In the genomic region with DNA sequence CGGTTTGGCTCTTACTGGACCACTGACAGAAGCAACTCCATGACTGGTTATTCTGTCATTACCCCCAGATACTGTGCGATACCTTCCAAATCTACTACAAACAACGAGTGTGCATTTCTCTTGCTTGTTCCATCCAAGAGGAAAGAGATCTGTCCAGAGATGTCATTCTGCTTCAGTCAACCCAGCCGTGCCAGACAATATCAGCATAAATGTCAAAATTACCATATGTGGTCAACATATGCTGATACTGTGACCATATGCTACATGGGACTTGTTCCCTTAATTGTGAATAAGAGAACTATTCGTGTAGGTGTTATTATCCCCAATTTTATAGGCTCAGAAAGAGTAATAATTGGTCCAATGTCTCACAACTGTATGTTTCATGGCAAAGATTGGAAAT, we compare ENCODE assay signal across 20 cellular contexts.
"Had no signal": no experiment of that assay in that cellular context is flagged by ENCODE, and none has a peak within 500 bp of the region (broad histone marks: within the 10 kb centered on the region; RNA-seq: fewer than 3 reads in every experiment).

No MANE protein-coding gene starts in this region.

- H3K27ac Mint-ChIP-seq: natural killer cell; stimulated activated memory B cell treated with anti-CD40 and anti-IgM and Interleukin-4, amounts not matched to agents 10 μg/mL and 1 μg/mL and 100 μg/mL, for 72 hours; type B pancreatic cell had no signal

- H3K4me1 Mint-ChIP-seq: stimulated activated memory B cell treated with anti-CD40 and anti-IgM and Interleukin-4, amounts not matched to agents 10 μg/mL and 1 μg/mL and 100 μg/mL, for 72 hours had no signal

- DNase-seq: dorsolateral prefrontal cortex; effector CD4-positive, alpha-beta T cell; head of caudate nucleus; left ventricle myocardium superior; lower lobe of right lung; natural killer cell; occipital lobe; ovary; posterior cingulate gyrus; psoas muscle; right cardiac atrium; sigmoid colon; stimulated activated CD4-positive, alpha-beta T cell treated with anti-CD3 and anti-CD28 coated beads, Interleukin-2, amount 100 ng/mL, for 24 hours; stimulated activated CD4-positive, alpha-beta T cell treated with anti-CD3 and anti-CD28 coated beads, Interleukin-4, amount 100 ng/mL, for 24 hours; stimulated activated naive CD8-positive, alpha-beta T cell treated with anti-CD3 and anti-CD28 coated beads, Interleukin-15, Interleukin-2, amounts not matched to agents 100 U/mL and 50 U/mL, for 24 hours; substantia nigra; testis; tibial artery had no signal

- H3K4me3 Mint-ChIP-seq: natural killer cell; stimulated activated memory B cell treated with anti-CD40 and anti-IgM and Interleukin-4, amounts not matched to agents 10 μg/mL and 1 μg/mL and 100 μg/mL, for 72 hours; type B pancreatic cell had no signal

- ATAC-seq: left ventricle myocardium superior; lower lobe of right lung; natural killer cell; psoas muscle; right cardiac atrium; stimulated activated memory B cell treated with anti-CD40 and anti-IgM and Interleukin-4, amounts not matched to agents 10 μg/mL and 1 μg/mL and 100 μg/mL, for 72 hours; stimulated activated naive CD8-positive, alpha-beta T cell treated with anti-CD3 and anti-CD28 coated beads, Interleukin-15, Interleukin-2, amounts not matched to agents 100 U/mL and 50 U/mL, for 24 hours had no signal

- H3K36me3 Mint-ChIP-seq: natural killer cell; stimulated activated memory B cell treated with anti-CD40 and anti-IgM and Interleukin-4, amounts not matched to agents 10 μg/mL and 1 μg/mL and 100 μg/mL, for 72 hours; type B pancreatic cell had no signal

- H3K9me3 Mint-ChIP-seq: natural killer cell; stimulated activated memory B cell treated with anti-CD40 and anti-IgM and Interleukin-4, amounts not matched to agents 10 μg/mL and 1 μg/mL and 100 μg/mL, for 72 hours; type B pancreatic cell had no signal
